ENCODE assay signal across 9 cellular contexts in genomic region chr5:132775439-132776076, GRCh38. TPM values are rescaled to one million over a fixed set of nuclear protein-coding genes. Genes with fewer than 3 reads are reported as not detected.
DNase-seq lines count a peak whose midpoint lies in the region; ATAC-seq, FAIRE-seq and TF ChIP-seq lines count a peak whose summit lies in the region.
"Had no signal": no experiment of that assay in that cellular context is flagged by ENCODE, and none has a peak within 500 bp of the region (broad histone marks: within the 10 kb centered on the region; RNA-seq: fewer than 3 reads in every experiment).

No MANE protein-coding gene starts in this region.

- H3K4me3 ChIP-seq in right atrium auricular region: peak overlapping the region; percentile 55 to 83
- H3K4me3 ChIP-seq in skin epidermis: peak overlapping the region; percentile 47 to 93 (median 81)
- H3K4me3 ChIP-seq in mesendoderm (ENCODE audit: low read length): no peak overlapping the region

- no peaks in the 10 kb centered on the region for H3K79me1 ChIP-seq in mesendoderm (ENCODE audit: low read length)

- no peak overlapping the region for H3K56ac ChIP-seq in mesendoderm (ENCODE audit: low read length)

- H3K27ac ChIP-seq in right atrium auricular region (peak overlapping the region; percentile 66 to 77), skin epidermis (peak overlapping the region in 16 of 21 experiments; percentile 38 to 92 (median 88)), mesendoderm (ENCODE audit: low read depth, low read length) (no peak overlapping the region), foreskin keratinocyte (no peak overlapping the region)

- peaks cover 6% of the 10 kb centered on the region for H3K4me1 Mint-ChIP-seq in activated T-helper 17 cell treated with anti-CD3 and anti-CD28 coated beads, Interleukin-2, amount 50 U/mL, for 72 hours

- H3K9me3 Mint-ChIP-seq in activated T-helper 17 cell treated with anti-CD3 and anti-CD28 coated beads, Interleukin-2, amount 50 U/mL, for 72 hours: no peaks in the 10 kb centered on the region

- H3K9me3 ChIP-seq in right atrium auricular region: no peaks in the 10 kb centered on the region

- no peak overlapping the region for H4K5ac ChIP-seq in mesendoderm (ENCODE audit: low read length)

- no peaks in the 10 kb centered on the region for H3K36me3 Mint-ChIP-seq in activated T-helper 17 cell treated with anti-CD3 and anti-CD28 coated beads, Interleukin-2, amount 50 U/mL, for 72 hours (ENCODE audit: low read depth)

- H3K36me3 ChIP-seq in right atrium auricular region (no peaks in the 10 kb centered on the region), mesendoderm (ENCODE audit: control insufficient read depth, insufficient read depth, low read length) (no peaks in the 10 kb centered on the region)

- H3K27ac Mint-ChIP-seq in activated T-helper 17 cell treated with anti-CD3 and anti-CD28 coated beads, Interleukin-2, amount 50 U/mL, for 72 hours: peak overlapping the region; percentile 76

- H3K27me3 ChIP-seq in right atrium auricular region (no peaks in the 10 kb centered on the region), mesendoderm (ENCODE audit: insufficient read depth, low read length, poor library complexity) (peaks cover 9% of the 10 kb centered on the region), foreskin keratinocyte (no peaks in the 10 kb centered on the region)

- H3K4me2 ChIP-seq in mesendoderm (ENCODE audit: low read length): no peak overlapping the region

- peaks cover 11% of the 10 kb centered on the region for H3K27me3 Mint-ChIP-seq in activated T-helper 17 cell treated with anti-CD3 and anti-CD28 coated beads, Interleukin-2, amount 50 U/mL, for 72 hours

- H4K8ac ChIP-seq in mesendoderm (ENCODE audit: low read depth, low read length): no peak overlapping the region

- no peak overlapping the region for H2BK5ac ChIP-seq in mesendoderm (ENCODE audit: low read length)

- no peak overlapping the region for H2BK15ac ChIP-seq in mesendoderm (replicated peaks; ENCODE audit: low read depth)

- H2BK120ac ChIP-seq in mesendoderm (ENCODE audit: low read depth, low read length): no peak overlapping the region

- peak; percentile 41 for DNase-seq in HK-2 (ENCODE audit: unreplicated experiment)
- DNase-seq in right atrium auricular region (ENCODE audit: low spot score): no peak
- DNase-seq in D721Med (ENCODE audit: insufficient read length, low spot score): no peak
- DNase-seq in mesendoderm: no peak
- DNase-seq in dermis blood vessel endothelial cell: no peak
- no peak for DNase-seq in foreskin keratinocyte
- DNase-seq: activated gamma-delta T cell had no signal

- H3K23ac ChIP-seq in mesendoderm (ENCODE audit: low read length): no peak overlapping the region

- TF ChIP-seq CTCF in right atrium auricular region (IDR thresholded peaks at IDR 0.05) (no peak), D721Med (IDR thresholded peaks at IDR 0.05; ENCODE audit: insufficient read depth, missing control alignments) (no peak), foreskin keratinocyte (conservative IDR thresholded peaks at IDR 0.05) (no peak)

- no CpG with 5 or more reads among the region's 8 CpGs for WGBS in mesendoderm (ENCODE audit: extremely low coverage, insufficient coverage, low lambda C conversion rate)

- no peak overlapping the region for H3K18ac ChIP-seq in mesendoderm (ENCODE audit: low read length)

- ATAC-seq in activated T-helper 17 cell treated with anti-CD3 and anti-CD28 coated beads, Interleukin-2, amount 50 U/mL, for 72 hours (replicated peaks): no peak
- no peak for ATAC-seq in foreskin keratinocyte

- FAIRE-seq in D721Med (lab: Jason Lieb, UNC): no peak

- H2AK5ac ChIP-seq in mesendoderm (ENCODE audit: low read length): no peak overlapping the region

- H3K4me3 Mint-ChIP-seq in activated T-helper 17 cell treated with anti-CD3 and anti-CD28 coated beads, Interleukin-2, amount 50 U/mL, for 72 hours: peak overlapping the region; percentile 59

- H3K9ac ChIP-seq in mesendoderm (ENCODE audit: low read length): no peak overlapping the region

- H3K4me1 ChIP-seq in right atrium auricular region (peaks cover 0 to 65% of the 10 kb centered on the region in 2 donors), mesendoderm (ENCODE audit: control insufficient read depth, low read depth, low read length) (peaks cover 3% of the 10 kb centered on the region), foreskin keratinocyte (peaks cover 6% of the 10 kb centered on the region)

- H3K79me2 ChIP-seq in mesendoderm (ENCODE audit: control insufficient read depth, insufficient read depth, low read length): no peaks in the 10 kb centered on the region

- no peak overlapping the region for H3K4ac ChIP-seq in mesendoderm (ENCODE audit: low read depth, low read length)

RNA-seq across cellular contexts. Expression of gene SEPTIN8, which starts 1.5 kb away (rescaled TPM):
- total RNA-seq in activated T-helper 17 cell treated with anti-CD3 and anti-CD28 coated beads, Interleukin-2, amount 50 U/mL, for 72 hours: 10 to 100 TPM; 13.6 to 14.7 TPM
- total RNA-seq in right atrium auricular region (10 to 100 TPM; 21.1 to 24.8 TPM), dermis blood vessel endothelial cell (61.3 and 67.4 TPM in 2 replicates), foreskin keratinocyte (47.9 and 48.5 TPM in 2 replicates)
- polyA plus RNA-seq in mesendoderm (2013, experiment 1 of 2): 13.7 TPM
- 14.3 TPM for polyA plus RNA-seq in mesendoderm (2013, experiment 2 of 2)
- 22.5 and 24.9 TPM in 2 replicates for polyA plus RNA-seq in foreskin keratinocyte

RNA-seq across cellular contexts. Expression of gene CCNI2, which starts 28.3 kb away (rescaled TPM):
- total RNA-seq in activated T-helper 17 cell treated with anti-CD3 and anti-CD28 coated beads, Interleukin-2, amount 50 U/mL, for 72 hours: 1 to 10 TPM; 1.2 to 3.3 TPM
- total RNA-seq in right atrium auricular region: not detected
- 0.34 TPM for polyA plus RNA-seq in mesendoderm (2013, experiment 1 of 2)
- 0.45 TPM for polyA plus RNA-seq in mesendoderm (2013, experiment 2 of 2)
- 0.34 and 0.51 TPM in 2 replicates for total RNA-seq in dermis blood vessel endothelial cell
- 0.37 and 0.39 TPM in 2 replicates for total RNA-seq in foreskin keratinocyte
- 0.12 and 0.19 TPM in 2 replicates for polyA plus RNA-seq in foreskin keratinocyte

RNA-seq across cellular contexts. Expression of gene SOWAHA, which starts 37.5 kb away (rescaled TPM):
- total RNA-seq in activated T-helper 17 cell treated with anti-CD3 and anti-CD28 coated beads, Interleukin-2, amount 50 U/mL, for 72 hours: not detected
- total RNA-seq in right atrium auricular region (not detected), dermis blood vessel endothelial cell (not detected in 2 replicates), foreskin keratinocyte (0.03 and 0.07 TPM in 2 replicates)
- polyA plus RNA-seq in mesendoderm (2013, experiment 1 of 2): 0.04 TPM
- polyA plus RNA-seq in mesendoderm (2013, experiment 2 of 2): 0.01 TPM
- polyA plus RNA-seq in foreskin keratinocyte: 0.03 TPM in 1 of 2 replicates, not detected in the other

RNA-seq across cellular contexts. Expression of gene KIF3A, which starts 38.2 kb away (rescaled TPM):
- 10 to 100 TPM in 1 of 2 donors, 1 to 10 TPM in 1; 8.3 to 13.9 TPM for total RNA-seq in activated T-helper 17 cell treated with anti-CD3 and anti-CD28 coated beads, Interleukin-2, amount 50 U/mL, for 72 hours
- total RNA-seq in right atrium auricular region: 1 to 10 TPM; 5.6 to 7.2 TPM
- polyA plus RNA-seq in mesendoderm (2013, experiment 1 of 2): 7.3 TPM
- polyA plus RNA-seq in mesendoderm (2013, experiment 2 of 2): 6.7 TPM
- 7.0 and 9.4 TPM in 2 replicates for total RNA-seq in dermis blood vessel endothelial cell
- total RNA-seq in foreskin keratinocyte: 12.6 and 13.0 TPM in 2 replicates
- polyA plus RNA-seq in foreskin keratinocyte: 2.5 and 2.6 TPM in 2 replicates

RNA-seq across cellular contexts. Expression of gene SHROOM1, which starts 54.9 kb away (rescaled TPM):
- total RNA-seq in activated T-helper 17 cell treated with anti-CD3 and anti-CD28 coated beads, Interleukin-2, amount 50 U/mL, for 72 hours: 1 to 10 TPM in 1 of 2 donors, under 1 TPM in 1; 0.54 to 3.4 TPM
- total RNA-seq in right atrium auricular region (1 to 10 TPM; 3.2 to 4.2 TPM), dermis blood vessel endothelial cell (7.1 and 9.9 TPM in 2 replicates), foreskin keratinocyte (2.9 and 3.0 TPM in 2 replicates)
- 1.6 TPM for polyA plus RNA-seq in mesendoderm (2013, experiment 1 of 2)
- 1.8 TPM for polyA plus RNA-seq in mesendoderm (2013, experiment 2 of 2)
- 3.2 and 3.4 TPM in 2 replicates for polyA plus RNA-seq in foreskin keratinocyte

Comparison
In these comparisons a context has a peak if more than half of its experiments do, and no peak if none do; other contexts are left out.
1. H3K27ac ChIP-seq: peak in right atrium auricular region (2 of 2) and skin epidermis (16 of 21); none in mesendoderm (single experiment) and foreskin keratinocyte (single experiment).